In genomic region chr6:259901-260508, GRCh38 we compare ENCODE assay signal across 7 cellular contexts. TPM values are rescaled to one million over a fixed set of nuclear protein-coding genes. Genes with fewer than 3 reads are reported as not detected.
DNase-seq lines count a peak whose midpoint lies in the region; ATAC-seq and TF ChIP-seq lines count a peak whose summit lies in the region.

No MANE protein-coding gene starts in this region.

- peak overlapping the region in 1 of 2 donors; percentile 54 for H3K4me3 ChIP-seq in mucosa of rectum (ENCODE audit: low read length in 2 of 2)
- no peak overlapping the region for H3K4me3 ChIP-seq in body of pancreas

- H3K9me3 ChIP-seq in mucosa of rectum (ENCODE audit: control insufficient read depth in 2 of 2, low read length in 2 of 2) (peaks cover 0 to 3% of the 10 kb centered on the region in 2 donors), body of pancreas (no peaks in the 10 kb centered on the region)

- 50 to 59% methylated on average over 5 of the region's 5 CpGs for WGBS in body of pancreas, 2 donors

- no peaks in the 10 kb centered on the region for H3K4me1 ChIP-seq in mucosa of rectum (ENCODE audit: control insufficient read depth in 2 of 2, insufficient read depth in 2 of 2, low read length in 2 of 2)
- H3K4me1 ChIP-seq in body of pancreas = no peaks in the 10 kb centered on the region

- no peak overlapping the region for H3K9ac ChIP-seq in mucosa of rectum (ENCODE audit: low read depth in 1 of 2, low read length in 2 of 2)

- peaks cover 0 to under 1% of the 10 kb centered on the region in 2 donors for H3K27me3 ChIP-seq in mucosa of rectum (ENCODE audit: control insufficient read depth in 2 of 2, insufficient read depth in 2 of 2, low read length in 2 of 2)
- no peaks in the 10 kb centered on the region for H3K27me3 ChIP-seq in body of pancreas

- TF ChIP-seq POLR2A in body of pancreas (IDR thresholded peaks at IDR 0.05) = no peak

- TF ChIP-seq CTCF in body of pancreas (IDR thresholded peaks at IDR 0.05) = no peak

- intact Hi-C loops in body of pancreas (cut with DNase I) = no loop called here

- DNase-seq in body of pancreas (no peak), NCI-H128 (lab: John Stamatoyannopoulos, UW; ENCODE audit: unreplicated experiment) (no peak), NOMO-1 treated with dmso at 0.1 percent for 144 hours (lab: John Stamatoyannopoulos, UW; ENCODE audit: unreplicated experiment) (no peak)

- H3K27ac ChIP-seq in mucosa of rectum (ENCODE audit: low read depth in 2 of 2, low read length in 2 of 2) (peak overlapping the region; percentile 25 to 48), body of pancreas (no peak overlapping the region)

- peak; percentile 72 for ATAC-seq in GM18861 (IDR thresholded peaks at IDR 0.05; ENCODE audit: unreplicated experiment)
- peak; percentile 76 for ATAC-seq in GM21528 (IDR thresholded peaks at IDR 0.05; ENCODE audit: low FRiP score, unreplicated experiment)
- ATAC-seq in HG03439 (IDR thresholded peaks at IDR 0.05; ENCODE audit: unreplicated experiment) = peak; percentile 65
- ATAC-seq in body of pancreas = no peak

- H3K36me3 ChIP-seq in mucosa of rectum (ENCODE audit: control insufficient read depth in 2 of 2, insufficient read depth in 2 of 2, low read length in 2 of 2) (no peaks in the 10 kb centered on the region), body of pancreas (replicated peaks in 1 of 2; ENCODE audit: insufficient read depth in 1 of 2, low read depth in 2 of 2) (no peaks in the 10 kb centered on the region)

RNA-seq across cellular contexts. Expression of gene DUSP22, which starts 32.3 kb away (rescaled TPM):
- total RNA-seq in body of pancreas = 10 to 100 TPM; 13.8 to 34.8 TPM

Comparison
In these comparisons a context has a peak if more than half of its experiments do, and no peak if none do; other contexts are left out.
1. H3K27ac ChIP-seq: peak in mucosa of rectum (2 of 2); none in body of pancreas (0 of 4).